Comparison of ENCODE assay signal across 1 cellular context in the genomic region with DNA sequence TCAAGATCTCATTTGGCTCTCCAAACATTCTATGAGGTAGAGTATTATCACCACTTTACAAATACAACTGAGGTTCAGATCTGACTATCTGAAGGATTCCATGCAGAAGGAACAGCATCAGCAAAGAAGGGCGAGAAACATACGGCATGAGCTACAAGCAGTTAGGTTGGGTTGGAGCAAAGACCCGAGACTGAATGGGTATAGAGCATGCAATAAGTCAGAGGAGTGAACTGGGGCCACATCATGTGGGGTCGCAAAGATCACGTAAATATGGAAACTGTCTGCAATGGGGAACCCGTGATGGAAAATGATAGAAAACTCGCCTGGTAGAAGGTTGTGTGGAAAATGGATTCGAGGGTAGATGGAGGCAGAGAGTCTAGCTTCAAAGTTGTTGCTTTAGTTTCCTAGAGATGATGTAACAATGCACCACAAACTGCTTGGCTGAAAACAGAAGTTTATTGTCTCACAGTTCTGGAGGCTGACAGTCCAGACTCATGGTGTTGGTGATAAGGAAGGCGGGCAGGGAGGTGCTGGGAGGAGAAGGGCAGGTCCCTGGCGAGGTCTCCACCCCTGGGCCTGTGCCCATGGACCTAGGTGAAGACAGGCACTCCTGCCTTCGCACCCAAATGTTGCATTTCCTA.
TF ChIP-seq lines count a peak whose summit lies in the region.

No MANE protein-coding gene starts in this region.

TF ChIP-seq in K562, 482 proteins besides CTCF, POLR2A, EP300 and RAD21 (continued from another document and continues in another):
- TF ChIP-seq, protein P1, sequence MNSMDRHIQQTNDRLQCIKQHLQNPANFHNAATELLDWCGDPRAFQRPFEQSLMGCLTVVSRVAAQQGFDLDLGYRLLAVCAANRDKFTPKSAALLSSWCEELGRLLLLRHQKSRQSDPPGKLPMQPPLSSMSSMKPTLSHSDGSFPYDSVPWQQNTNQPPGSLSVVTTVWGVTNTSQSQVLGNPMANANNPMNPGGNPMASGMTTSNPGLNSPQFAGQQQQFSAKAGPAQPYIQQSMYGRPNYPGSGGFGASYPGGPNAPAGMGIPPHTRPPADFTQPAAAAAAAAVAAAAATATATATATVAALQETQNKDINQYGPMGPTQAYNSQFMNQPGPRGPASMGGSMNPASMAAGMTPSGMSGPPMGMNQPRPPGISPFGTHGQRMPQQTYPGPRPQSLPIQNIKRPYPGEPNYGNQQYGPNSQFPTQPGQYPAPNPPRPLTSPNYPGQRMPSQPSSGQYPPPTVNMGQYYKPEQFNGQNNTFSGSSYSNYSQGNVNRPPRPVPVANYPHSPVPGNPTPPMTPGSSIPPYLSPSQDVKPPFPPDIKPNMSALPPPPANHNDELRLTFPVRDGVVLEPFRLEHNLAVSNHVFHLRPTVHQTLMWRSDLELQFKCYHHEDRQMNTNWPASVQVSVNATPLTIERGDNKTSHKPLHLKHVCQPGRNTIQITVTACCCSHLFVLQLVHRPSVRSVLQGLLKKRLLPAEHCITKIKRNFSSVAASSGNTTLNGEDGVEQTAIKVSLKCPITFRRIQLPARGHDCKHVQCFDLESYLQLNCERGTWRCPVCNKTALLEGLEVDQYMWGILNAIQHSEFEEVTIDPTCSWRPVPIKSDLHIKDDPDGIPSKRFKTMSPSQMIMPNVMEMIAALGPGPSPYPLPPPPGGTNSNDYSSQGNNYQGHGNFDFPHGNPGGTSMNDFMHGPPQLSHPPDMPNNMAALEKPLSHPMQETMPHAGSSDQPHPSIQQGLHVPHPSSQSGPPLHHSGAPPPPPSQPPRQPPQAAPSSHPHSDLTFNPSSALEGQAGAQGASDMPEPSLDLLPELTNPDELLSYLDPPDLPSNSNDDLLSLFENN (IDR thresholded peaks at IDR 0.05; ENCODE audit: low read depth in 2 of 2, low read length in 2 of 2): no peak
- TF ChIP-seq FOXA3 (CRISPR knock-in tag; conservative IDR thresholded peaks at IDR 0.05 in 1 of 2, IDR thresholded peaks at IDR 0.05 in 1 of 2) (no peak), E2F3 (CRISPR knock-in tag; IDR thresholded peaks at IDR 0.05) (0 out of 2 replicates have a peak, but pooled peaks have one; percentile 14), ARHGAP35 (IDR thresholded peaks at IDR 0.05; ENCODE audit: partially characterized antibody) (no peak), BRD9 (IDR thresholded peaks at IDR 0.05; ENCODE audit: low read depth, partially characterized antibody) (no peak), XRCC3 (IDR thresholded peaks at IDR 0.05) (no peak), SRSF7 (optimal IDR thresholded peaks at IDR 0.05; ENCODE audit: low read depth, low read length) (no peak), TCF7 (IDR thresholded peaks at IDR 0.05; ENCODE audit: borderline replicate concordance) (no peak), JUND (IDR thresholded peaks at IDR 0.05; ENCODE audit: borderline replicate concordance, low read depth, low read length) (peak; percentile 48; the same call in 1 of the 2 replicates), JUND (tag; IDR thresholded peaks at IDR 0.05; ENCODE audit: borderline replicate concordance, low read depth, low read length) (peak; percentile 76; the same call in 2 of the 3 replicates), COPS2 (conservative IDR thresholded peaks at IDR 0.05) (no peak), CREB1 (IDR thresholded peaks at IDR 0.05) (no peak), CREB1 (CRISPR knock-in tag; IDR thresholded peaks at IDR 0.05) (no peak), CAMTA2 (CRISPR knock-in tag; conservative IDR thresholded peaks at IDR 0.05) (no peak), SMAD2 (IDR thresholded peaks at IDR 0.05; ENCODE audit: low read depth, low read length) (no peak), DACH1 (IDR thresholded peaks at IDR 0.05; ENCODE audit: partially characterized antibody) (no peak), RCOR1 (IDR thresholded peaks at IDR 0.05; ENCODE audit: borderline replicate concordance in 1 of 2, low read depth in 2 of 2, low read length in 2 of 2) (0 out of 4 replicates have a peak, but pooled peaks of 1 of the 2 experiments have one; percentile 3), ZNF584 (CRISPR knock-in tag; IDR thresholded peaks at IDR 0.05; ENCODE audit: low read depth) (peak; percentile 92; the same call in 1 of the 2 replicates), ZNF436 (CRISPR knock-in tag; IDR thresholded peaks at IDR 0.05) (no peak), TBL1XR1 (IDR thresholded peaks at IDR 0.05; ENCODE audit: low read length in 2 of 2) (peak in 1 of 2 experiments; percentile 5; a peak in 1 of 4 replicates), CHD2 (IDR thresholded peaks at IDR 0.05; ENCODE audit: low read depth, low read length) (no peak), CBX8 (IDR thresholded peaks at IDR 0.05; ENCODE audit: borderline replicate concordance, extremely low read depth, low read depth, low read length, poor library complexity, severe bottlenecking) (no peak), IRF2 (CRISPR knock-in tag; IDR thresholded peaks at IDR 0.05) (no peak)
- TF ChIP-seq, protein P2, sequence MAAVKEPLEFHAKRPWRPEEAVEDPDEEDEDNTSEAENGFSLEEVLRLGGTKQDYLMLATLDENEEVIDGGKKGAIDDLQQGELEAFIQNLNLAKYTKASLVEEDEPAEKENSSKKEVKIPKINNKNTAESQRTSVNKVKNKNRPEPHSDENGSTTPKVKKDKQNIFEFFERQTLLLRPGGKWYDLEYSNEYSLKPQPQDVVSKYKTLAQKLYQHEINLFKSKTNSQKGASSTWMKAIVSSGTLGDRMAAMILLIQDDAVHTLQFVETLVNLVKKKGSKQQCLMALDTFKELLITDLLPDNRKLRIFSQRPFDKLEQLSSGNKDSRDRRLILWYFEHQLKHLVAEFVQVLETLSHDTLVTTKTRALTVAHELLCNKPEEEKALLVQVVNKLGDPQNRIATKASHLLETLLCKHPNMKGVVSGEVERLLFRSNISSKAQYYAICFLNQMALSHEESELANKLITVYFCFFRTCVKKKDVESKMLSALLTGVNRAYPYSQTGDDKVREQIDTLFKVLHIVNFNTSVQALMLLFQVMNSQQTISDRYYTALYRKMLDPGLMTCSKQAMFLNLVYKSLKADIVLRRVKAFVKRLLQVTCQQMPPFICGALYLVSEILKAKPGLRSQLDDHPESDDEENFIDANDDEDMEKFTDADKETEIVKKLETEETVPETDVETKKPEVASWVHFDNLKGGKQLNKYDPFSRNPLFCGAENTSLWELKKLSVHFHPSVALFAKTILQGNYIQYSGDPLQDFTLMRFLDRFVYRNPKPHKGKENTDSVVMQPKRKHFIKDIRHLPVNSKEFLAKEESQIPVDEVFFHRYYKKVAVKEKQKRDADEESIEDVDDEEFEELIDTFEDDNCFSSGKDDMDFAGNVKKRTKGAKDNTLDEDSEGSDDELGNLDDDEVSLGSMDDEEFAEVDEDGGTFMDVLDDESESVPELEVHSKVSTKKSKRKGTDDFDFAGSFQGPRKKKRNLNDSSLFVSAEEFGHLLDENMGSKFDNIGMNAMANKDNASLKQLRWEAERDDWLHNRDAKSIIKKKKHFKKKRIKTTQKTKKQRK (IDR thresholded peaks at IDR 0.05; ENCODE audit: borderline replicate concordance, low read depth, low read length): no peak
- TF ChIP-seq, protein P3, sequence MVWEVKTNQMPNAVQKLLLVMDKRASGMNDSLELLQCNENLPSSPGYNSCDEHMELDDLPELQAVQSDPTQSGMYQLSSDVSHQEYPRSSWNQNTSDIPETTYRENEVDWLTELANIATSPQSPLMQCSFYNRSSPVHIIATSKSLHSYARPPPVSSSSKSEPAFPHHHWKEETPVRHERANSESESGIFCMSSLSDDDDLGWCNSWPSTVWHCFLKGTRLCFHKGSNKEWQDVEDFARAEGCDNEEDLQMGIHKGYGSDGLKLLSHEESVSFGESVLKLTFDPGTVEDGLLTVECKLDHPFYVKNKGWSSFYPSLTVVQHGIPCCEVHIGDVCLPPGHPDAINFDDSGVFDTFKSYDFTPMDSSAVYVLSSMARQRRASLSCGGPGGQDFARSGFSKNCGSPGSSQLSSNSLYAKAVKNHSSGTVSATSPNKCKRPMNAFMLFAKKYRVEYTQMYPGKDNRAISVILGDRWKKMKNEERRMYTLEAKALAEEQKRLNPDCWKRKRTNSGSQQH (CRISPR knock-in tag; IDR thresholded peaks at IDR 0.05): 0 out of 2 replicates have a peak, but pooled peaks have one; percentile 40
- TF ChIP-seq, protein P4, sequence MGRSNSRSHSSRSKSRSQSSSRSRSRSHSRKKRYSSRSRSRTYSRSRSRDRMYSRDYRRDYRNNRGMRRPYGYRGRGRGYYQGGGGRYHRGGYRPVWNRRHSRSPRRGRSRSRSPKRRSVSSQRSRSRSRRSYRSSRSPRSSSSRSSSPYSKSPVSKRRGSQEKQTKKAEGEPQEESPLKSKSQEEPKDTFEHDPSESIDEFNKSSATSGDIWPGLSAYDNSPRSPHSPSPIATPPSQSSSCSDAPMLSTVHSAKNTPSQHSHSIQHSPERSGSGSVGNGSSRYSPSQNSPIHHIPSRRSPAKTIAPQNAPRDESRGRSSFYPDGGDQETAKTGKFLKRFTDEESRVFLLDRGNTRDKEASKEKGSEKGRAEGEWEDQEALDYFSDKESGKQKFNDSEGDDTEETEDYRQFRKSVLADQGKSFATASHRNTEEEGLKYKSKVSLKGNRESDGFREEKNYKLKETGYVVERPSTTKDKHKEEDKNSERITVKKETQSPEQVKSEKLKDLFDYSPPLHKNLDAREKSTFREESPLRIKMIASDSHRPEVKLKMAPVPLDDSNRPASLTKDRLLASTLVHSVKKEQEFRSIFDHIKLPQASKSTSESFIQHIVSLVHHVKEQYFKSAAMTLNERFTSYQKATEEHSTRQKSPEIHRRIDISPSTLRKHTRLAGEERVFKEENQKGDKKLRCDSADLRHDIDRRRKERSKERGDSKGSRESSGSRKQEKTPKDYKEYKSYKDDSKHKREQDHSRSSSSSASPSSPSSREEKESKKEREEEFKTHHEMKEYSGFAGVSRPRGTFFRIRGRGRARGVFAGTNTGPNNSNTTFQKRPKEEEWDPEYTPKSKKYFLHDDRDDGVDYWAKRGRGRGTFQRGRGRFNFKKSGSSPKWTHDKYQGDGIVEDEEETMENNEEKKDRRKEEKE (IDR thresholded peaks at IDR 0.05; ENCODE audit: borderline replicate concordance in 1 of 2, control insufficient read depth in 1 of 2, low read depth in 2 of 2, low read length in 1 of 2): no peak
- TF ChIP-seq, protein P5, sequence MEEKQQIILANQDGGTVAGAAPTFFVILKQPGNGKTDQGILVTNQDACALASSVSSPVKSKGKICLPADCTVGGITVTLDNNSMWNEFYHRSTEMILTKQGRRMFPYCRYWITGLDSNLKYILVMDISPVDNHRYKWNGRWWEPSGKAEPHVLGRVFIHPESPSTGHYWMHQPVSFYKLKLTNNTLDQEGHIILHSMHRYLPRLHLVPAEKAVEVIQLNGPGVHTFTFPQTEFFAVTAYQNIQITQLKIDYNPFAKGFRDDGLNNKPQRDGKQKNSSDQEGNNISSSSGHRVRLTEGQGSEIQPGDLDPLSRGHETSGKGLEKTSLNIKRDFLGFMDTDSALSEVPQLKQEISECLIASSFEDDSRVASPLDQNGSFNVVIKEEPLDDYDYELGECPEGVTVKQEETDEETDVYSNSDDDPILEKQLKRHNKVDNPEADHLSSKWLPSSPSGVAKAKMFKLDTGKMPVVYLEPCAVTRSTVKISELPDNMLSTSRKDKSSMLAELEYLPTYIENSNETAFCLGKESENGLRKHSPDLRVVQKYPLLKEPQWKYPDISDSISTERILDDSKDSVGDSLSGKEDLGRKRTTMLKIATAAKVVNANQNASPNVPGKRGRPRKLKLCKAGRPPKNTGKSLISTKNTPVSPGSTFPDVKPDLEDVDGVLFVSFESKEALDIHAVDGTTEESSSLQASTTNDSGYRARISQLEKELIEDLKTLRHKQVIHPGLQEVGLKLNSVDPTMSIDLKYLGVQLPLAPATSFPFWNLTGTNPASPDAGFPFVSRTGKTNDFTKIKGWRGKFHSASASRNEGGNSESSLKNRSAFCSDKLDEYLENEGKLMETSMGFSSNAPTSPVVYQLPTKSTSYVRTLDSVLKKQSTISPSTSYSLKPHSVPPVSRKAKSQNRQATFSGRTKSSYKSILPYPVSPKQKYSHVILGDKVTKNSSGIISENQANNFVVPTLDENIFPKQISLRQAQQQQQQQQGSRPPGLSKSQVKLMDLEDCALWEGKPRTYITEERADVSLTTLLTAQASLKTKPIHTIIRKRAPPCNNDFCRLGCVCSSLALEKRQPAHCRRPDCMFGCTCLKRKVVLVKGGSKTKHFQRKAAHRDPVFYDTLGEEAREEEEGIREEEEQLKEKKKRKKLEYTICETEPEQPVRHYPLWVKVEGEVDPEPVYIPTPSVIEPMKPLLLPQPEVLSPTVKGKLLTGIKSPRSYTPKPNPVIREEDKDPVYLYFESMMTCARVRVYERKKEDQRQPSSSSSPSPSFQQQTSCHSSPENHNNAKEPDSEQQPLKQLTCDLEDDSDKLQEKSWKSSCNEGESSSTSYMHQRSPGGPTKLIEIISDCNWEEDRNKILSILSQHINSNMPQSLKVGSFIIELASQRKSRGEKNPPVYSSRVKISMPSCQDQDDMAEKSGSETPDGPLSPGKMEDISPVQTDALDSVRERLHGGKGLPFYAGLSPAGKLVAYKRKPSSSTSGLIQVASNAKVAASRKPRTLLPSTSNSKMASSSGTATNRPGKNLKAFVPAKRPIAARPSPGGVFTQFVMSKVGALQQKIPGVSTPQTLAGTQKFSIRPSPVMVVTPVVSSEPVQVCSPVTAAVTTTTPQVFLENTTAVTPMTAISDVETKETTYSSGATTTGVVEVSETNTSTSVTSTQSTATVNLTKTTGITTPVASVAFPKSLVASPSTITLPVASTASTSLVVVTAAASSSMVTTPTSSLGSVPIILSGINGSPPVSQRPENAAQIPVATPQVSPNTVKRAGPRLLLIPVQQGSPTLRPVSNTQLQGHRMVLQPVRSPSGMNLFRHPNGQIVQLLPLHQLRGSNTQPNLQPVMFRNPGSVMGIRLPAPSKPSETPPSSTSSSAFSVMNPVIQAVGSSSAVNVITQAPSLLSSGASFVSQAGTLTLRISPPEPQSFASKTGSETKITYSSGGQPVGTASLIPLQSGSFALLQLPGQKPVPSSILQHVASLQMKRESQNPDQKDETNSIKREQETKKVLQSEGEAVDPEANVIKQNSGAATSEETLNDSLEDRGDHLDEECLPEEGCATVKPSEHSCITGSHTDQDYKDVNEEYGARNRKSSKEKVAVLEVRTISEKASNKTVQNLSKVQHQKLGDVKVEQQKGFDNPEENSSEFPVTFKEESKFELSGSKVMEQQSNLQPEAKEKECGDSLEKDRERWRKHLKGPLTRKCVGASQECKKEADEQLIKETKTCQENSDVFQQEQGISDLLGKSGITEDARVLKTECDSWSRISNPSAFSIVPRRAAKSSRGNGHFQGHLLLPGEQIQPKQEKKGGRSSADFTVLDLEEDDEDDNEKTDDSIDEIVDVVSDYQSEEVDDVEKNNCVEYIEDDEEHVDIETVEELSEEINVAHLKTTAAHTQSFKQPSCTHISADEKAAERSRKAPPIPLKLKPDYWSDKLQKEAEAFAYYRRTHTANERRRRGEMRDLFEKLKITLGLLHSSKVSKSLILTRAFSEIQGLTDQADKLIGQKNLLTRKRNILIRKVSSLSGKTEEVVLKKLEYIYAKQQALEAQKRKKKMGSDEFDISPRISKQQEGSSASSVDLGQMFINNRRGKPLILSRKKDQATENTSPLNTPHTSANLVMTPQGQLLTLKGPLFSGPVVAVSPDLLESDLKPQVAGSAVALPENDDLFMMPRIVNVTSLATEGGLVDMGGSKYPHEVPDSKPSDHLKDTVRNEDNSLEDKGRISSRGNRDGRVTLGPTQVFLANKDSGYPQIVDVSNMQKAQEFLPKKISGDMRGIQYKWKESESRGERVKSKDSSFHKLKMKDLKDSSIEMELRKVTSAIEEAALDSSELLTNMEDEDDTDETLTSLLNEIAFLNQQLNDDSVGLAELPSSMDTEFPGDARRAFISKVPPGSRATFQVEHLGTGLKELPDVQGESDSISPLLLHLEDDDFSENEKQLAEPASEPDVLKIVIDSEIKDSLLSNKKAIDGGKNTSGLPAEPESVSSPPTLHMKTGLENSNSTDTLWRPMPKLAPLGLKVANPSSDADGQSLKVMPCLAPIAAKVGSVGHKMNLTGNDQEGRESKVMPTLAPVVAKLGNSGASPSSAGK (IDR thresholded peaks at IDR 0.05): no peak; the same call in 1 of the 2 replicates
